9 cellular contexts compared by ENCODE assay signal in genomic region chr12:11729008-11729407, GRCh38.
DNase-seq lines count a peak whose midpoint lies in the region; ATAC-seq lines count a peak whose summit lies in the region.
"Had no signal": no experiment of that assay in that cellular context is flagged by ENCODE, and none has a peak within 500 bp of the region (broad histone marks: within the 10 kb centered on the region; RNA-seq: fewer than 3 reads in every experiment).

No MANE protein-coding gene starts in this region.

- H3K4me3 Mint-ChIP-seq in dendritic cell treated with granulocyte-macrophage colony-stimulating factor and Interleukin-4, amounts not matched to agents 40 ng/mL and 50 ng/mL, for 4 days, result no peak overlapping the region

- no peaks in the 10 kb centered on the region for H3K9me3 Mint-ChIP-seq in dendritic cell treated with granulocyte-macrophage colony-stimulating factor and Interleukin-4, amounts not matched to agents 40 ng/mL and 50 ng/mL, for 4 days

- DNase-seq in NCI-H146 (lab: John Stamatoyannopoulos, UW) (peak; percentile 40), NCI-H146 treated with DMSO at 0.1 percent for 48 hours (lab: John Stamatoyannopoulos, UW; ENCODE audit: unreplicated experiment) (no peak), NCI-H1105 treated with DMSO at 0.1 percent for 48 hours (lab: John Stamatoyannopoulos, UW) (peak; percentile 94), hypothalamus (lab: John Stamatoyannopoulos, UW) (no peak)
- DNase-seq: MV-4-11 had no signal

- H3K27ac ChIP-seq in skin epidermis, result peak overlapping the region in 14 of 21 experiments; percentile 13 to 86 (median 70)

- peaks cover 92% of the 10 kb centered on the region for H3K4me1 Mint-ChIP-seq in dendritic cell treated with granulocyte-macrophage colony-stimulating factor and Interleukin-4, amounts not matched to agents 40 ng/mL and 50 ng/mL, for 4 days (ENCODE audit: low read depth)

- peak overlapping the region; percentile 84 for H3K27ac Mint-ChIP-seq in dendritic cell treated with granulocyte-macrophage colony-stimulating factor and Interleukin-4, amounts not matched to agents 40 ng/mL and 50 ng/mL, for 4 days

- no peaks in the 10 kb centered on the region for H3K27me3 Mint-ChIP-seq in dendritic cell treated with granulocyte-macrophage colony-stimulating factor and Interleukin-4, amounts not matched to agents 40 ng/mL and 50 ng/mL, for 4 days

- peaks cover 80% of the 10 kb centered on the region for H3K36me3 Mint-ChIP-seq in dendritic cell treated with granulocyte-macrophage colony-stimulating factor and Interleukin-4, amounts not matched to agents 40 ng/mL and 50 ng/mL, for 4 days (ENCODE audit: low read depth)

- H3K4me3 ChIP-seq in skin epidermis, result no peak overlapping the region

- ATAC-seq in HG02588 (IDR thresholded peaks at IDR 0.05; ENCODE audit: unreplicated experiment) (no peak), GM18498 (IDR thresholded peaks at IDR 0.05; ENCODE audit: unreplicated experiment) (no peak)

- intact Hi-C loops in dendritic cell treated with granulocyte-macrophage colony-stimulating factor and Interleukin-4, amounts not matched to agents 40 ng/mL and 50 ng/mL, for 4 days (cut with micrococcal nuclease), result no loop called here

Comparison
In these comparisons a context has a peak if more than half of its experiments do, and no peak if none do; other contexts are left out.
1. DNase-seq: peak in NCI-H146 (single experiment) and NCI-H1105 treated with DMSO at 0.1 percent for 48 hours (single experiment); none in NCI-H146 treated with DMSO at 0.1 percent for 48 hours (single experiment) and hypothalamus (0 of 51).